9 cellular contexts compared by ENCODE assay signal in genomic region chr12:27176765-27177164, GRCh38.
A peak's percentile ranks its signal among the peaks of the same experiment; 100 is the strongest.
DNase-seq lines count a peak whose midpoint lies in the region; ATAC-seq and TF ChIP-seq lines count a peak whose summit lies in the region.
"Had no signal": no experiment of that assay in that cellular context is flagged by ENCODE, and none has a peak within 500 bp of the region (broad histone marks: within the 10 kb centered on the region; RNA-seq: fewer than 3 reads in every experiment).

No MANE protein-coding gene starts in this region.

- no peak for TF ChIP-seq CTCF in choroid plexus epithelial cell (conservative IDR thresholded peaks at IDR 0.05; ENCODE audit: low read depth, low read length)

- peak; percentile 28 to 42 for ATAC-seq in activated CD4-positive, CD25-positive, alpha-beta regulatory T cell treated with anti-CD3 and anti-CD28 coated beads, Interleukin-2, amount 50 U/mL, for 24 hours

- no peak for DNase-seq in activated CD4-positive, CD25-positive, alpha-beta regulatory T cell treated with anti-CD3 and anti-CD28 coated beads, Interleukin-2, amount 50 U/mL, for 72 hours
- DNase-seq in NOMO-1 treated with DMSO at 0.1 percent for 48 hours (lab: John Stamatoyannopoulos, UW; ENCODE audit: unreplicated experiment) (peak; percentile 44), choroid plexus epithelial cell (ENCODE audit: low read depth) (peak; percentile 80), OCI-M2 (lab: John Stamatoyannopoulos, UW; ENCODE audit: unreplicated experiment) (no peak), NCI-H2171 (lab: John Stamatoyannopoulos, UW) (no peak)
- peak; percentile 18 to 22 for DNase-seq in stimulated activated CD4-positive, alpha-beta T cell treated with anti-CD3 and anti-CD28 coated beads, Interleukin-1b, Interleukin-23, amount 100 ng/mL, for 4 hours (ENCODE audit: low read depth in 2 of 2)
- no peak for DNase-seq in effector CD4-positive, alpha-beta T cell
- DNase-seq: effector memory CD4-positive, alpha-beta T cell had no signal

- H3K4me3 ChIP-seq in choroid plexus epithelial cell (ENCODE audit: low read depth, low read length): no peak overlapping the region

Comparison
In these comparisons a context has a peak if more than half of its experiments do, and no peak if none do; other contexts are left out.
1. DNase-seq: peak in NOMO-1 treated with DMSO at 0.1 percent for 48 hours (single experiment), choroid plexus epithelial cell (single experiment) and stimulated activated CD4-positive, alpha-beta T cell treated with anti-CD3 and anti-CD28 coated beads, Interleukin-1b, Interleukin-23, amount 100 ng/mL, for 4 hours (2 of 2); none in activated CD4-positive, CD25-positive, alpha-beta regulatory T cell treated with anti-CD3 and anti-CD28 coated beads, Interleukin-2, amount 50 U/mL, for 72 hours (single experiment), OCI-M2 (single experiment), effector CD4-positive, alpha-beta T cell (single experiment) and NCI-H2171 (single experiment).